15 cellular contexts compared by ENCODE assay signal in the genomic region with DNA sequence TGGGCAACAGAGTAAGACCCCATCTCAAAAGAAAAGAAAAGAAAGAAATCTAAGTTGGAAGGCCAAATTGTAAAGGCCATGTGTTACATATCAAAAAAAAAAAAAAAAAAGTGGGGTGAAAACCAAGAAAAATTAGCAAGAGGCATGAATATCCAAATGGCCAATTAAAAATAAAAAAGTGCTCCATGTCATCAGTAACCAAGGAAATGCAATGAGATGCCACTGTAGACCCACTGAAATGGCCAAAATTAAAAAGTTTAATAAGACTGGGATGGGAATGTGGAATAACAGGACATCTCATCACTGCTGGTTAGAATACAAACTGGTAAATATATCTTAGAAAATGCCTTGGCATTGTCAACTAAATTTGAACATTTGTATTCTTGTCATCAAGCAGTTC. TPM values are rescaled to one million over a fixed set of nuclear protein-coding genes. Genes with fewer than 3 reads are reported as not detected.
DNase-seq lines count a peak whose midpoint lies in the region; ATAC-seq, FAIRE-seq and TF ChIP-seq lines count a peak whose summit lies in the region.
"Had no signal": no experiment of that assay in that cellular context is flagged by ENCODE, and none has a peak within 500 bp of the region (broad histone marks: within the 10 kb centered on the region; RNA-seq: fewer than 3 reads in every experiment).

No MANE protein-coding gene starts in this region.

- H4K8ac ChIP-seq in H1 (ENCODE audit: extremely low read depth, insufficient read depth, low read length): no peak overlapping the region

- H3K4ac ChIP-seq in H1 (replicated peaks; ENCODE audit: insufficient read length, low read depth, low read length): no peak overlapping the region

- no peak overlapping the region for H2BK120ac ChIP-seq in H1 (replicated peaks; ENCODE audit: low read depth, low read length)

- in situ Hi-C loops in HepG2 (cut with HindIII; ENCODE audit: extremely low pct_ligation_motif_present, low pct_unique_long_range_greater_than_20kb) (loop anchor here (25.0 kb wide), 1 partner anchor 782 kb away; no protein-coding TSS in a partner anchor), SK-MEL-5 (cut with HindIII; ENCODE audit: low pct_unique_long_range_greater_than_20kb, low sequenced_read_pairs) (no loop called here)

- H4K91ac ChIP-seq in H1 (replicated peaks; ENCODE audit: insufficient read length, low read length): no peak overlapping the region

- no peak overlapping the region for H3K4me2 ChIP-seq in HepG2 (ENCODE audit: low read depth, low read length)
- H3K4me2 ChIP-seq in H1 (ENCODE audit: insufficient read depth in 1 of 2, low read depth in 2 of 2, low read length in 2 of 2): no peak overlapping the region

- H4K5ac ChIP-seq in H1 (ENCODE audit: insufficient read length, low read depth, low read length): no peak overlapping the region

- no peak overlapping the region for H3K18ac ChIP-seq in H1 (ENCODE audit: extremely low read depth, low read length)

- H3K27ac ChIP-seq in HepG2 (ENCODE audit: extremely low read length, insufficient read depth, low read length): no peak overlapping the region
- no peak overlapping the region for H3K27ac ChIP-seq in right lobe of liver
- H3K27ac ChIP-seq in H1 (ENCODE audit: low read depth, low read length): no peak overlapping the region
- H3K27ac ChIP-seq: C4-2B had no signal

- H3K79me1 ChIP-seq in H1 (ENCODE audit: low read depth, low read length): no peaks in the 10 kb centered on the region

- no peak overlapping the region for H2BK12ac ChIP-seq in H1 (ENCODE audit: low read depth, low read length)

- no peaks in the 10 kb centered on the region for H4K20me1 ChIP-seq in HepG2 (ENCODE audit: insufficient read depth, low read length)
- H4K20me1 ChIP-seq in H1 (replicated peaks in 1 of 2; ENCODE audit: control insufficient read depth in 1 of 2, insufficient read depth in 2 of 2, low read length in 2 of 2): no peaks in the 10 kb centered on the region

- no peaks in the 10 kb centered on the region; the same call in 1 of the 2 replicates for H3K23me2 ChIP-seq in H1 (ENCODE audit: low read depth, low read length)

- H3K27me3 Mint-ChIP-seq in stimulated activated memory B cell treated with anti-CD40 and anti-IgM and Interleukin-4, amounts not matched to agents 10 μg/mL and 1 μg/mL and 100 μg/mL, for 72 hours: peaks cover 21% of the 10 kb centered on the region

- no peak overlapping the region for H3K27ac Mint-ChIP-seq in stimulated activated memory B cell treated with anti-CD40 and anti-IgM and Interleukin-4, amounts not matched to agents 10 μg/mL and 1 μg/mL and 100 μg/mL, for 72 hours
- H3K27ac Mint-ChIP-seq: CD4-positive, alpha-beta memory T cell had no signal

- TF ChIP-seq POLR2A in HepG2 (IDR thresholded peaks at IDR 0.05; ENCODE audit: insufficient read depth in 1 of 2, low read depth in 2 of 2, low read length in 2 of 2) (no peak), right lobe of liver (IDR thresholded peaks at IDR 0.05) (no peak), H1 (IDR thresholded peaks at IDR 0.05; ENCODE audit: control extremely low read depth in 1 of 2, low read depth in 2 of 2, low read length in 2 of 2) (no peak)

- H3K27me3 ChIP-seq in HepG2 (ENCODE audit: control insufficient read depth in 1 of 2, insufficient read depth in 2 of 2, low read length in 2 of 2) (no peaks in the 10 kb centered on the region; a peak in 2 of 5 replicates), right lobe of liver (no peaks in the 10 kb centered on the region), H1 (replicated peaks in 1 of 4; ENCODE audit: control insufficient read depth in 3 of 4, extremely low read depth in 1 of 4, insufficient read depth in 3 of 4, low read length in 3 of 4) (no peaks in the 10 kb centered on the region)
- H3K27me3 ChIP-seq: BE2C had no signal

- H3K23ac ChIP-seq in H1 (ENCODE audit: insufficient read length): no peak overlapping the region

- TF ChIP-seq CTCF in HepG2 (CRISPR knock-in tag; IDR thresholded peaks at IDR 0.05) (no peak), right lobe of liver (IDR thresholded peaks at IDR 0.05) (no peak), H1 (IDR thresholded peaks at IDR 0.05; ENCODE audit: control extremely low read depth in 1 of 3, insufficient read depth in 1 of 3, low read depth in 1 of 3, low read length in 3 of 3) (no peak)

- no peak overlapping the region for H3K56ac ChIP-seq in H1 (replicated peaks; ENCODE audit: insufficient read length, low read depth, low read length)

- no peak for TF ChIP-seq RAD21 in HepG2 (CRISPR knock-in tag; IDR thresholded peaks at IDR 0.05)
- TF ChIP-seq RAD21 in H1 (IDR thresholded peaks at IDR 0.05 in 1 of 2, conservative IDR thresholded peaks at IDR 0.05 in 1 of 2; ENCODE audit: low read depth in 2 of 2, low read length in 2 of 2): no peak

- H3K79me2 ChIP-seq in HepG2 (ENCODE audit: insufficient read depth, low read length) (no peaks in the 10 kb centered on the region), H1 (ENCODE audit: control insufficient read depth in 1 of 2, insufficient read depth in 2 of 2, low read length in 2 of 2) (no peaks in the 10 kb centered on the region)

- DNase-seq in HepG2 (ENCODE audit: low spot score) (no peak), right lobe of liver (no peak), SK-MEL-5 (ENCODE audit: low read depth, low spot score) (peak; percentile 29), H1 (ENCODE audit: low read depth in 1 of 2, low spot score in 2 of 2) (no peak), middle frontal gyrus (ENCODE audit: extremely low spot score, low spot score) (no peak)
- DNase-seq: BE2C; CD4-positive, alpha-beta memory T cell; DND-41; GDM1 had no signal

- no peaks in the 10 kb centered on the region; the same call in 1 of the 2 replicates for H3K4me1 ChIP-seq in HepG2 (ENCODE audit: insufficient read depth, low read length)
- H3K4me1 ChIP-seq in right lobe of liver: no peaks in the 10 kb centered on the region
- peaks cover 0 to 2% (median 0%) of the 10 kb centered on the region in 4 experiments; a peak in 1 of 7 replicates for H3K4me1 ChIP-seq in H1 (replicated peaks in 1 of 4; ENCODE audit: control insufficient read depth in 3 of 4, insufficient read depth in 4 of 4, low read length in 3 of 4)
- H3K4me1 ChIP-seq: BE2C had no signal

- H2BK20ac ChIP-seq in H1 (ENCODE audit: low read length): no peak overlapping the region

- H2AK5ac ChIP-seq in H1 (ENCODE audit: low read depth, low read length): no peak overlapping the region

- H2BK5ac ChIP-seq in H1 (ENCODE audit: low read depth, low read length): no peak overlapping the region

- no peaks in the 10 kb centered on the region for H3K4me1 Mint-ChIP-seq in stimulated activated memory B cell treated with anti-CD40 and anti-IgM and Interleukin-4, amounts not matched to agents 10 μg/mL and 1 μg/mL and 100 μg/mL, for 72 hours

- POLR2A ChIA-PET in HepG2 (lab: Yijun Ruan, JAX): no interaction called here
- POLR2A ChIA-PET in H1 (lab: Charles Lee; ENCODE audit: partially characterized antibody): interaction anchor here (0.7 kb wide), 1 partner anchor 520 kb away, joined by 3 read pairs; no protein-coding TSS in a partner anchor

- no peak overlapping the region for H3K9ac ChIP-seq in HepG2 (ENCODE audit: insufficient read depth, low read depth, low read length)
- no peak overlapping the region for H3K9ac ChIP-seq in H1 (replicated peaks in 1 of 4; ENCODE audit: extremely low read depth in 1 of 4, low read depth in 3 of 4, low read length in 3 of 4)

- ATAC-seq in HepG2: no peak
- ATAC-seq in right lobe of liver: no peak
- no peak for ATAC-seq in HG03196 (IDR thresholded peaks at IDR 0.05; ENCODE audit: unreplicated experiment)
- no peak for ATAC-seq in stimulated activated memory B cell treated with anti-CD40 and anti-IgM and Interleukin-4, amounts not matched to agents 10 μg/mL and 1 μg/mL and 100 μg/mL, for 72 hours

- H3K9me3 Mint-ChIP-seq in stimulated activated memory B cell treated with anti-CD40 and anti-IgM and Interleukin-4, amounts not matched to agents 10 μg/mL and 1 μg/mL and 100 μg/mL, for 72 hours: no peaks in the 10 kb centered on the region
- H3K9me3 Mint-ChIP-seq: CD4-positive, alpha-beta memory T cell had no signal

- TF ChIP-seq EP300 in HepG2 (IDR thresholded peaks at IDR 0.05; ENCODE audit: low read depth in 2 of 2, low read length in 2 of 2) (no peak), HepG2 (CRISPR knock-in tag; IDR thresholded peaks at IDR 0.05; ENCODE audit: borderline replicate concordance) (no peak), H1 (IDR thresholded peaks at IDR 0.05; ENCODE audit: borderline replicate concordance in 1 of 2, low read depth in 2 of 2, low read length in 2 of 2) (no peak)

- CTCF ChIA-PET in HepG2 (lab: Yijun Ruan, JAX; ENCODE audit: low intra/inter-chr PET ratio, low total read pairs): no interaction called here
- CTCF ChIA-PET in H1 (lab: Charles Lee; ENCODE audit: partially characterized antibody): interaction anchor here (3.5 kb wide), 1 partner anchor 12 kb away, joined by 30 read pairs; no protein-coding TSS in a partner anchor

- FAIRE-seq in HepG2 (lab: Jason Lieb, UNC) (no peak), H1 (lab: Jason Lieb, UNC) (no peak)
- FAIRE-seq: A204.1, GM19239, H54 had no signal

- no peak overlapping the region for H3K4me3 Mint-ChIP-seq in stimulated activated memory B cell treated with anti-CD40 and anti-IgM and Interleukin-4, amounts not matched to agents 10 μg/mL and 1 μg/mL and 100 μg/mL, for 72 hours
- H3K4me3 Mint-ChIP-seq: CD4-positive, alpha-beta memory T cell had no signal

- H3K36me3 Mint-ChIP-seq in stimulated activated memory B cell treated with anti-CD40 and anti-IgM and Interleukin-4, amounts not matched to agents 10 μg/mL and 1 μg/mL and 100 μg/mL, for 72 hours: no peaks in the 10 kb centered on the region
- H3K36me3 Mint-ChIP-seq: CD4-positive, alpha-beta memory T cell had no signal

- H3K36me3 ChIP-seq in HepG2 (replicated peaks in 1 of 2; ENCODE audit: control insufficient read depth in 1 of 2, insufficient read depth in 2 of 2, low read length in 2 of 2) (no peaks in the 10 kb centered on the region), right lobe of liver (no peaks in the 10 kb centered on the region), H1 (ENCODE audit: control insufficient read depth in 2 of 4, insufficient read depth in 4 of 4, low read length in 3 of 4) (no peaks in the 10 kb centered on the region)
- H3K36me3 ChIP-seq: BE2C had no signal

- H2BK15ac ChIP-seq in H1 (ENCODE audit: low read length): no peak overlapping the region

- no peak overlapping the region for H3K14ac ChIP-seq in H1 (ENCODE audit: insufficient read length)

- BruUV-seq in HepG2 (replicated peaks; lab: Mats Ljungman, UMichigan): no TSS peak

- no peak overlapping the region for H2AFZ ChIP-seq in HepG2 (ENCODE audit: low read length)
- no peak overlapping the region for H2AFZ ChIP-seq in H1 (ENCODE audit: low read length)

- intact Hi-C loops in HepG2 (cut with micrococcal nuclease; ENCODE audit: unreplicated experiment) (loop anchor here (5.0 kb wide), 3 partner anchors 37 to 867 kb away; no protein-coding TSS in a partner anchor), right lobe of liver (cut with DNase I) (no loop called here)

- H3K9me3 ChIP-seq in HepG2 (ENCODE audit: low read length) (no peaks in the 10 kb centered on the region), right lobe of liver (no peaks in the 10 kb centered on the region), H1 (ENCODE audit: insufficient read depth in 2 of 2, low read depth in 1 of 2, low read length in 1 of 2) (no peaks in the 10 kb centered on the region)
- H3K9me3 ChIP-seq: BE2C had no signal

- no peak overlapping the region for H3K4me3 ChIP-seq in HepG2 (replicated peaks in 1 of 3; ENCODE audit: insufficient read depth in 1 of 3, low read depth in 2 of 3, low read length in 3 of 3)
- H3K4me3 ChIP-seq in right lobe of liver: no peak overlapping the region
- H3K4me3 ChIP-seq in H1 (ENCODE audit: extremely low read depth in 1 of 4, insufficient read depth in 2 of 4, low read depth in 3 of 4, low read length in 4 of 4): no peak overlapping the region

RNA-seq across cellular contexts. Expression of a gene that starts 30.1 kb away (rescaled TPM):
- total RNA-seq in HepG2 (2016; rRNA removed; fragmentation: Illumina TruSeq; extraction: Trizol) (292 and 439 TPM in 2 replicates), right lobe of liver (10 to 100 TPM; 30.5 to 57.2 (median 40.6) TPM)
- 20.2 and 21.8 TPM in 2 replicates for total RNA-seq in HepG2 (2016; cell fraction: cytosol; rRNA removed; fragmentation: Illumina TruSeq; extraction: Trizol; ENCODE audit: low read depth)
- 277 and 462 TPM in 2 replicates for total RNA-seq in HepG2 (2016; cell fraction: insoluble cytoplasmic fraction; rRNA removed; fragmentation: Illumina TruSeq; extraction: Trizol)
- total RNA-seq in HepG2 (2016; cell fraction: membrane; rRNA removed; fragmentation: Illumina TruSeq; extraction: Trizol): 30.3 and 37.3 TPM in 2 replicates
- 318 and 332 TPM in 2 replicates for total RNA-seq in HepG2 (2016; cell fraction: nucleus; rRNA removed; fragmentation: Illumina TruSeq; extraction: Trizol)
- polyA plus RNA-seq in HepG2 (2011; rRNA removed) (40.4 and 55.3 TPM in 2 replicates), H1 (2011; rRNA removed) (17.4 and 30.5 TPM in 2 replicates)
- polyA plus RNA-seq in HepG2 (2011; cell fraction: cytosol; rRNA removed): 15.1 and 21.6 TPM in 2 replicates
- 55.9 and 61.4 TPM in 2 replicates for polyA plus RNA-seq in HepG2 (2011; cell fraction: nucleus; rRNA removed)
- polyA plus RNA-seq in HepG2 (2012): 46.3 and 82.3 TPM in 2 replicates
- polyA plus RNA-seq in HepG2 (2016; cell fraction: cytosol; fragmentation: Illumina TruSeq; extraction: Trizol; ENCODE audit: low read depth): 3.5 and 3.6 TPM in 2 replicates
- polyA plus RNA-seq in HepG2 (2016; cell fraction: insoluble cytoplasmic fraction; fragmentation: Illumina TruSeq; extraction: Trizol; ENCODE audit: low read depth): 251 and 266 TPM in 2 replicates
- 7.1 and 11.2 TPM in 2 replicates for polyA plus RNA-seq in HepG2 (2016; cell fraction: membrane; fragmentation: Illumina TruSeq; extraction: Trizol; ENCODE audit: low read depth)
- polyA plus RNA-seq in HepG2 (2016; cell fraction: nucleus; fragmentation: Illumina TruSeq; extraction: Trizol; ENCODE audit: insufficient read depth, low read depth): 153 and 159 TPM in 2 replicates
- 71.2 and 104 TPM in 2 replicates for polyA minus RNA-seq in HepG2 (2011; rRNA and poly(A)+ RNA removed; ENCODE audit: low replicate concordance)
- 64.1 and 70.1 TPM in 2 replicates for polyA minus RNA-seq in HepG2 (2011; cell fraction: cytosol; rRNA and poly(A)+ RNA removed)
- polyA minus RNA-seq in HepG2 (2011; cell fraction: nucleus; rRNA and poly(A)+ RNA removed): 566 and 662 TPM in 2 replicates
- 70.4 and 77.7 TPM in 2 replicates for total RNA-seq in SK-MEL-5 (2014; rRNA removed; shearing (Covaris generic))
- 33.1 and 40.5 TPM in 2 replicates for polyA plus RNA-seq in SK-MEL-5 (2015; cell fraction: cytosol; rRNA removed)
- polyA plus RNA-seq in SK-MEL-5 (2015; cell fraction: nucleus; rRNA removed): 148 and 202 TPM in 2 replicates
- 230 and 231 TPM in 2 replicates for total RNA-seq in H1 (2021; fragmentation: NEBNext Ultra II Directional; extraction: Animal tissue kit (Norgen Biotek cat#: 25700))
- 33.3 TPM for polyA plus RNA-seq in H1 (2011; cell fraction: cytosol; rRNA removed)
- polyA plus RNA-seq in H1 (2011; cell fraction: nucleus; rRNA removed): 47.1 TPM
- 77.4 to 217 TPM (median 108 TPM) in 4 replicates for polyA plus RNA-seq in H1 (2012, experiment 1 of 2)
- 3.2 TPM for polyA plus RNA-seq in H1 (2012, experiment 2 of 2)
- 141 TPM for polyA plus RNA-seq in H1 (2013, experiment 1 of 2)
- polyA plus RNA-seq in H1 (2013, experiment 2 of 2): 136 TPM
- polyA minus RNA-seq in H1 (2011; rRNA and poly(A)+ RNA removed): 141 and 194 TPM in 2 replicates
- 120 TPM for polyA minus RNA-seq in H1 (2011; cell fraction: cytosol; rRNA and poly(A)+ RNA removed)
- 197 TPM for polyA minus RNA-seq in H1 (2011; cell fraction: nucleus; rRNA and poly(A)+ RNA removed)
